ENCODE assay signal across 22 cellular contexts in the genomic region with DNA sequence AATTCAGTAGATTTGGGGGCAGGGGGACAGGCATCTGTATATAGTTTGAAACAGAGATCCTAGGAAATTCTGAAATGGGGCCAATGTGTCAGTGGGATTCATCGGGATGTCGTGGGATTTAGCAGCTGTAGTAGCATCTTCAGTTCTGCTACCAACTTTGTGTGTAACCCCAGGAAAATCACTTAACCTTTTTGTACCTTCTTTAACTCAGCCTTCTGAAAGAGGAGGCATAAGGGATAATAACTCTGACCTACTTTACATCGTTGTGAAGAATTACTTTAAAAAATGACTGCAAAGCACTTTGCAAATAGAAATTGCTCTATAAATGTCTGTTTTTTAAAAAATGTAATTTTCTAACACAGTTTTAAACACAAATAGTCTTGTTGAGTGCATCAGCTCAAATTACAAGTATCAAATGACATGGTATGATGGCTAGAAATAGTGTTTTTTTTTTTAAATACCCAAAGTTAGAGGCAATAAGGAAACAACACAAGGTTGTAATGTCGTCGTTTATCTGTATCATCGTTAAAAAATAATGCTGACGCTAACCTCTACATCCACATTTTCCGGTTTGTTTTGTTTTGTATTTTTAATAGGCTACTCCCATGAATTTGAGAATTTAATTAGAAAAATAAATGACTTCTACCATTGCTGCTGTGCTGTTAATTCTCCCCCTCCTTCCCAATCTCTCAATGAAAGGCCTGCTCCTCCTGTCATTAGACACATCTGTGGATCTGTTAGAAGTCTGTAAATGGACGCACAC.
DNase-seq lines count a peak whose midpoint lies in the region; ATAC-seq and TF ChIP-seq lines count a peak whose summit lies in the region.
"Had no signal": no experiment of that assay in that cellular context is flagged by ENCODE, and none has a peak within 500 bp of the region (broad histone marks: within the 10 kb centered on the region; RNA-seq: fewer than 3 reads in every experiment).

No MANE protein-coding gene starts in this region.

- H3K4me3 Mint-ChIP-seq in GM23338 = no peak overlapping the region; the same call in 2 of the 3 replicates
- H3K4me3 Mint-ChIP-seq: CD4-positive, alpha-beta T cell; T-helper 1 cell treated with Interleukin-12 subunit alpha and Interleukin-12 subunit beta and Interleukin-4 antibody, amounts not matched to agents 30 μg/mL and 1 μg/mL, for 36 hours had no signal

- peaks cover 13% of the 10 kb centered on the region for H3K27me3 Mint-ChIP-seq in GM23338 (ENCODE audit: insufficient read depth, low read depth, poor library complexity)
- H3K27me3 Mint-ChIP-seq: CD4-positive, alpha-beta T cell had no signal

- H3K79me2 ChIP-seq in GM23338 (replicated peaks; ENCODE audit: insufficient read depth) = peaks cover 85% of the 10 kb centered on the region

- TF ChIP-seq CTCF in GM23338 (conservative IDR thresholded peaks at IDR 0.05; ENCODE audit: low read depth in 2 of 2) = no peak

- H4K20me1 ChIP-seq in GM23338 (replicated peaks; ENCODE audit: insufficient read depth) = 0 out of 2 replicates have a peak, but pooled peaks cover 7% of the 10 kb centered on the region

- no peaks in the 10 kb centered on the region for H3K36me3 Mint-ChIP-seq in GM23338 (ENCODE audit: low read depth)

- no peak for ATAC-seq in GM23338
- ATAC-seq: A549, Panc1 had no signal

- H3K9me2 ChIP-seq in GM23338 (ENCODE audit: insufficient read depth) = no peaks in the 10 kb centered on the region

- H3K9me3 Mint-ChIP-seq in GM23338 = no peaks in the 10 kb centered on the region
- H3K9me3 Mint-ChIP-seq: CD4-positive, alpha-beta T cell; T-helper 1 cell treated with Interleukin-12 subunit alpha and Interleukin-12 subunit beta and Interleukin-4 antibody, amounts not matched to agents 30 μg/mL and 1 μg/mL, for 36 hours had no signal

- DNase-seq in COR-L47 (lab: John Stamatoyannopoulos, UW) (peak; percentile 27), GM23338 (ENCODE audit: low spot score) (no peak), NCI-H69 (lab: John Stamatoyannopoulos, UW) (peak; percentile 12), myocyte (ENCODE audit: low read depth) (peak; percentile 26), NCI-H1417 treated with DMSO at 0.1 percent for 48 hours (lab: John Stamatoyannopoulos, UW) (no peak), substantia nigra (lab: John Stamatoyannopoulos, UW) (no peak), DMS53 treated with DMSO at 0.1 percent for 48 hours (lab: John Stamatoyannopoulos, UW; ENCODE audit: unreplicated experiment) (no peak)
- DNase-seq: AML-193; CD4-positive, alpha-beta T cell; DMS79; GF-D8; Karpas-422; NCI-H1092 treated with DMSO at 0.1 percent for 48 hours; NCI-H1694; NCI-H2029 treated with DMSO at 0.1 percent for 48 hours; SHP77; SW 1271 had no signal

- no peaks in the 10 kb centered on the region for H3K36me3 ChIP-seq in GM23338 (ENCODE audit: insufficient read depth)
- H3K36me3 ChIP-seq: BLaER1 treated with 17β-estradiol and CSF1 and Interleukin-3, amounts not matched to agents 10 nM and 100 nM had no signal

- H3K4me1 ChIP-seq in GM23338 (ENCODE audit: insufficient read depth) = peaks cover 50% of the 10 kb centered on the region

- H3K4me3 ChIP-seq in GM23338 = no peak overlapping the region
- H3K4me3 ChIP-seq: A549; BLaER1 treated with 17β-estradiol and CSF1 and Interleukin-3, amounts not matched to agents 10 nM and 100 nM had no signal

- no peak overlapping the region for H2AFZ ChIP-seq in GM23338

- H3K27ac Mint-ChIP-seq in GM23338 = no peak overlapping the region
- H3K27ac Mint-ChIP-seq: CD4-positive, alpha-beta T cell; T-helper 1 cell treated with Interleukin-12 subunit alpha and Interleukin-12 subunit beta and Interleukin-4 antibody, amounts not matched to agents 30 μg/mL and 1 μg/mL, for 36 hours had no signal

- H3K4me1 Mint-ChIP-seq in GM23338 = peaks cover 71% of the 10 kb centered on the region

- 0 out of 2 replicates have a peak overlapping the region, but pooled peaks have one; percentile 6 for H3K4me2 ChIP-seq in GM23338
- H3K4me2 ChIP-seq: A549 had no signal

- no peaks in the 10 kb centered on the region for H3F3A ChIP-seq in GM23338 (replicated peaks; ENCODE audit: low read depth)

- H3K27ac ChIP-seq in GM23338 (ENCODE audit: low read depth) (no peak overlapping the region), substantia nigra (ENCODE audit: low read depth, low read length, poor library complexity, severe bottlenecking) (no peak overlapping the region)
- H3K27ac ChIP-seq: A549; BLaER1 treated with 17β-estradiol and CSF1 and Interleukin-3, amounts not matched to agents 10 nM and 100 nM; RWPE1 had no signal

- no peaks in the 10 kb centered on the region for H3K27me3 ChIP-seq in GM23338 (ENCODE audit: insufficient read depth)
- H3K27me3 ChIP-seq: BLaER1 treated with 17β-estradiol and CSF1 and Interleukin-3, amounts not matched to agents 10 nM and 100 nM had no signal

TF ChIP-seq in GM23338, 12 proteins besides CTCF, POLR2A, EP300 and RAD21 (continues in another document):
- TF ChIP-seq, protein P1, sequence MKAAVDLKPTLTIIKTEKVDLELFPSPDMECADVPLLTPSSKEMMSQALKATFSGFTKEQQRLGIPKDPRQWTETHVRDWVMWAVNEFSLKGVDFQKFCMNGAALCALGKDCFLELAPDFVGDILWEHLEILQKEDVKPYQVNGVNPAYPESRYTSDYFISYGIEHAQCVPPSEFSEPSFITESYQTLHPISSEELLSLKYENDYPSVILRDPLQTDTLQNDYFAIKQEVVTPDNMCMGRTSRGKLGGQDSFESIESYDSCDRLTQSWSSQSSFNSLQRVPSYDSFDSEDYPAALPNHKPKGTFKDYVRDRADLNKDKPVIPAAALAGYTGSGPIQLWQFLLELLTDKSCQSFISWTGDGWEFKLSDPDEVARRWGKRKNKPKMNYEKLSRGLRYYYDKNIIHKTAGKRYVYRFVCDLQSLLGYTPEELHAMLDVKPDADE (IDR thresholded peaks at IDR 0.05) = no peak
- TF ChIP-seq CREB1 (CRISPR knock-in tag; IDR thresholded peaks at IDR 0.05; ENCODE audit: low read depth) = no peak
- TF ChIP-seq, protein P2, sequence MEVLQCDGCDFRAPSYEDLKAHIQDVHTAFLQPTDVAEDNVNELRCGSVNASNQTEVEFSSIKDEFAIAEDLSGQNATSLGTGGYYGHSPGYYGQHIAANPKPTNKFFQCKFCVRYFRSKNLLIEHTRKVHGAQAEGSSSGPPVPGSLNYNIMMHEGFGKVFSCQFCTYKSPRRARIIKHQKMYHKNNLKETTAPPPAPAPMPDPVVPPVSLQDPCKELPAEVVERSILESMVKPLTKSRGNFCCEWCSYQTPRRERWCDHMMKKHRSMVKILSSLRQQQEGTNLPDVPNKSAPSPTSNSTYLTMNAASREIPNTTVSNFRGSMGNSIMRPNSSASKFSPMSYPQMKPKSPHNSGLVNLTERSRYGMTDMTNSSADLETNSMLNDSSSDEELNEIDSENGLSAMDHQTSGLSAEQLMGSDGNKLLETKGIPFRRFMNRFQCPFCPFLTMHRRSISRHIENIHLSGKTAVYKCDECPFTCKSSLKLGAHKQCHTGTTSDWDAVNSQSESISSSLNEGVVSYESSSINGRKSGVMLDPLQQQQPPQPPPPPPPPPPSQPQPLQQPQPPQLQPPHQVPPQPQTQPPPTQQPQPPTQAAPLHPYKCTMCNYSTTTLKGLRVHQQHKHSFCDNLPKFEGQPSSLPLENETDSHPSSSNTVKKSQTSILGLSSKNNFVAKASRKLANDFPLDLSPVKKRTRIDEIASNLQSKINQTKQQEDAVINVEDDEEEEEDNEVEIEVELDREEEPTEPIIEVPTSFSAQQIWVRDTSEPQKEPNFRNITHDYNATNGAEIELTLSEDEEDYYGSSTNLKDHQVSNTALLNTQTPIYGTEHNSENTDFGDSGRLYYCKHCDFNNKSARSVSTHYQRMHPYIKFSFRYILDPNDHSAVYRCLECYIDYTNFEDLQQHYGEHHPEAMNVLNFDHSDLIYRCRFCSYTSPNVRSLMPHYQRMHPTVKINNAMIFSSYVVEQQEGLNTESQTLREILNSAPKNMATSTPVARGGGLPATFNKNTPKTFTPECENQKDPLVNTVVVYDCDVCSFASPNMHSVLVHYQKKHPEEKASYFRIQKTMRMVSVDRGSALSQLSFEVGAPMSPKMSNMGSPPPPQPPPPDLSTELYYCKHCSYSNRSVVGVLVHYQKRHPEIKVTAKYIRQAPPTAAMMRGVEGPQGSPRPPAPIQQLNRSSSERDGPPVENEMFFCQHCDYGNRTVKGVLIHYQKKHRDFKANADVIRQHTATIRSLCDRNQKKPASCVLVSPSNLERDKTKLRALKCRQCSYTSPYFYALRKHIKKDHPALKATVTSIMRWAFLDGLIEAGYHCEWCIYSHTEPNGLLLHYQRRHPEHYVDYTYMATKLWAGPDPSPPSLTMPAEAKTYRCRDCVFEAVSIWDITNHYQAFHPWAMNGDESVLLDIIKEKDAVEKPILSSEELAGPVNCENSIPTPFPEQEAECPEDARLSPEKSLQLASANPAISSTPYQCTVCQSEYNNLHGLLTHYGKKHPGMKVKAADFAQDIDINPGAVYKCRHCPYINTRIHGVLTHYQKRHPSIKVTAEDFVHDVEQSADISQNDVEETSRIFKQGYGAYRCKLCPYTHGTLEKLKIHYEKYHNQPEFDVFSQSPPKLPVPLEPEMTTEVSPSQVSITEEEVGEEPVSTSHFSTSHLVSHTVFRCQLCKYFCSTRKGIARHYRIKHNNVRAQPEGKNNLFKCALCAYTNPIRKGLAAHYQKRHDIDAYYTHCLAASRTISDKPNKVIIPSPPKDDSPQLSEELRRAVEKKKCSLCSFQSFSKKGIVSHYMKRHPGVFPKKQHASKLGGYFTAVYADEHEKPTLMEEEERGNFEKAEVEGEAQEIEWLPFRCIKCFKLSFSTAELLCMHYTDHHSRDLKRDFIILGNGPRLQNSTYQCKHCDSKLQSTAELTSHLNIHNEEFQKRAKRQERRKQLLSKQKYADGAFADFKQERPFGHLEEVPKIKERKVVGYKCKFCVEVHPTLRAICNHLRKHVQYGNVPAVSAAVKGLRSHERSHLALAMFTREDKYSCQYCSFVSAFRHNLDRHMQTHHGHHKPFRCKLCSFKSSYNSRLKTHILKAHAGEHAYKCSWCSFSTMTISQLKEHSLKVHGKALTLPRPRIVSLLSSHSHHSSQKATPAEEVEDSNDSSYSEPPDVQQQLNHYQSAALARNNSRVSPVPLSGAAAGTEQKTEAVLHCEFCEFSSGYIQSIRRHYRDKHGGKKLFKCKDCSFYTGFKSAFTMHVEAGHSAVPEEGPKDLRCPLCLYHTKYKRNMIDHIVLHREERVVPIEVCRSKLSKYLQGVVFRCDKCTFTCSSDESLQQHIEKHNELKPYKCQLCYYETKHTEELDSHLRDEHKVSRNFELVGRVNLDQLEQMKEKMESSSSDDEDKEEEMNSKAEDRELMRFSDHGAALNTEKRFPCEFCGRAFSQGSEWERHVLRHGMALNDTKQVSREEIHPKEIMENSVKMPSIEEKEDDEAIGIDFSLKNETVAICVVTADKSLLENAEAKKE (CRISPR knock-in tag; IDR thresholded peaks at IDR 0.05) = no peak

Comparison
In these comparisons a context has a peak if more than half of its experiments do, and no peak if none do; other contexts are left out.
1. DNase-seq: peak in COR-L47 (single experiment), NCI-H69 (single experiment) and myocyte (single experiment); none in GM23338 (single experiment), NCI-H1417 treated with DMSO at 0.1 percent for 48 hours (single experiment), substantia nigra (0 of 49) and DMS53 treated with DMSO at 0.1 percent for 48 hours (single experiment).